In the genomic region with DNA sequence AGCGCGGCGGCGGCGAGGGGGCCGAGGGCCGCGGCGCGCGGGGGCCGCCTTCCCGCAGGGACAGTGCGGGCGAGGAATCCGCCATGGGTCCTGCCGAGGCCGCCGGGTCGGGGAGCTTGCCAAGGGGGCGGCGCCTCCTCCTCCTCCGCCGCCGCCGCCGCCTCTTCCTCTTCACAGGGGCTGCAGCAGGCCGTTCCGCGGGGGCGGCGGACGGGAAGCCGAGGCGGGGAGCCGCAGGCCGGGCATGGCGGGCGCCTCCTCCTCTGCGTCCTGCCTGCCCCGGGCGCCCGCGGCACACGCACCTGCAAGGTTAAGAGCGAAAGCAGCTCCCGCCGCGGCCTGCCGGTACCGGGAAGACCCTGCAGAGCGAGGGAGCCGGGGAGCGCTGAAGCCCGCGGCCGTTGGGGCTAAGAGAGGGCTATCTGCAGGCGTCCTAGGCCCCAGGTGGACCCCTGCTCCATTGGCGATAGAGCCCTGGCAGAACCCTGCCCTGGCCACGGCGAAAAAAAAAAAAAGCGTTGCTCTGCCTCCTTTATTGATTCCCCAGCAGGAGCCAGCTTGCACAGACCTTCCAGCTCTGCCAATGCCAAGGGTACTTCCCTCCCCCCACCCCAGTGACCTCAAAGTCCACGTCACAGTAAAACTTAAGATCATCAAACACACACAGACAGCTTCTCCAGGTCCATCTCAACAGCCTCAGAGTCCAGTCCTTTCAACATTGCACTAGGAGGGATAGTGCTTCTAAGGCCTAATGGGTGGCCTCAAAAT, we compare ENCODE assay signal across 8 cellular contexts. TPM values are rescaled to one million over a fixed set of nuclear protein-coding genes. Genes with fewer than 3 reads are reported as not detected.
DNase-seq lines count a peak whose midpoint lies in the region; ATAC-seq, FAIRE-seq and TF ChIP-seq lines count a peak whose summit lies in the region.

A gene with protein sequence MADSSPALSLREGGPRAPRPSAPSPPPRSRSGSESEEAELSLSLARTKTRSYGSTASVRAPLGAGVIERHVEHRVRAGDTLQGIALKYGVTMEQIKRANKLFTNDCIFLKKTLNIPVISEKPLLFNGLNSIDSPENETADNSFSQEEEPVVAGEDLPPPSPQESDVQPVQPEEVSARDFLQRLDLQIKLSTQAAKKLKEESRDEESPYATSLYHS (minus strand): TSS at position 118 of the 768 bp plus-strand sequence. CDS start 33 bp downstream, at position 85.

- no peaks in the 10 kb centered on the region for H3K36me3 ChIP-seq in MM.1S (replicated peaks; ENCODE audit: insufficient read depth, low read length)
- no peaks in the 10 kb centered on the region for H3K36me3 ChIP-seq in kidney (ENCODE audit: control insufficient read depth in 1 of 2, insufficient read depth in 2 of 2, low read length in 2 of 2)

- H3K9me2 ChIP-seq in MM.1S (replicated peaks; ENCODE audit: insufficient read depth, low read length) = no peaks in the 10 kb centered on the region

- peaks cover 51% of the 10 kb centered on the region for H3K27me3 ChIP-seq in MM.1S (replicated peaks; ENCODE audit: insufficient read depth, low read length)

- TF ChIP-seq CTCF in MM.1S (IDR thresholded peaks at IDR 0.05; ENCODE audit: low read length) (no peak), VCaP (conservative IDR thresholded peaks at IDR 0.05) (no peak), kidney (IDR thresholded peaks at IDR 0.05; ENCODE audit: borderline replicate concordance, extremely low read depth, insufficient read depth) (no peak)

- FAIRE-seq in kidney (lab: Jason Lieb, UNC) = no peak

- H3K4me1 ChIP-seq in MM.1S (ENCODE audit: low read length) = peaks cover 8% of the 10 kb centered on the region
- H3K4me1 ChIP-seq in kidney (ENCODE audit: control insufficient read depth in 1 of 2, insufficient read depth in 1 of 2, low read depth in 1 of 2, low read length in 2 of 2) = peaks cover 0 to 11% of the 10 kb centered on the region in 2 donors

- H4K20me1 ChIP-seq in MM.1S (ENCODE audit: insufficient read depth, low read length) = no peaks in the 10 kb centered on the region

- no peak within 1 kb of the TSS for H2AFZ ChIP-seq in MM.1S (ENCODE audit: low read length)

- H3K4me2 ChIP-seq in MM.1S (ENCODE audit: low read depth, low read length) = peak within 1 kb of the TSS; percentile 40

- DNase-seq in ELR (ENCODE audit: low read depth) (peak; percentile 72), MM.1S (peak; percentile 16), caudate nucleus (lab: John Stamatoyannopoulos, UW) (peak in 45 of 61 donors; percentile 33 to 81 (median 62)), kidney (peak; percentile 94), 8988T (no peak)
- DNase-seq in stimulated activated CD4-positive, alpha-beta T cell treated with anti-CD3 and anti-CD28 coated beads, Interleukin-12 subunit alpha, Interleukin-12 subunit beta, amount 100 ng/mL, for 48 hours (ENCODE audit: low read depth in 2 of 3, low spot score in 1 of 3) = peak in 2 of 3 donors; percentile 31 to 62

- H3K79me2 ChIP-seq in MM.1S (ENCODE audit: low read length) = no peaks in the 10 kb centered on the region

- peak; percentile 41 for ATAC-seq in GM21737 (IDR thresholded peaks at IDR 0.05; ENCODE audit: unreplicated experiment)

- H3K27ac ChIP-seq in MM.1S (ENCODE audit: low read length) (no peak within 1 kb of the TSS), VCaP (peak within 1 kb of the TSS; percentile 96), caudate nucleus (ENCODE audit: low read depth, low read length) (peak within 1 kb of the TSS; percentile 82), kidney (ENCODE audit: low read depth in 2 of 2, low read length in 2 of 2) (peak within 1 kb of the TSS; percentile 45 to 78)

- intact Hi-C loops in kidney (cut with DNase I) = no loop called here

- H3K4me3 ChIP-seq in MM.1S (ENCODE audit: low read length) (peak within 1 kb of the TSS; percentile 49), kidney (ENCODE audit: low read length in 2 of 2) (peak within 1 kb of the TSS; percentile 57 to 59)

- H3F3A ChIP-seq in MM.1S (ENCODE audit: insufficient read depth, low read length) = no peaks in the 10 kb centered on the region

- no peaks in the 10 kb centered on the region for H3K9me3 ChIP-seq in MM.1S (replicated peaks; ENCODE audit: insufficient read depth, low read length)
- no peaks in the 10 kb centered on the region for H3K9me3 ChIP-seq in kidney (ENCODE audit: control insufficient read depth in 1 of 2, low read length in 2 of 2)

- H3K9ac ChIP-seq in MM.1S (ENCODE audit: low read length) (no peak within 1 kb of the TSS), kidney (ENCODE audit: low read length in 2 of 2) (peak within 1 kb of the TSS; percentile 68 to 74)

RNA-seq across cellular contexts. Expression of the gene that starts here (rescaled TPM):
- total RNA-seq in kidney = 11.7 TPM
- polyA plus RNA-seq in kidney (ENCODE audit: insufficient read depth, low read depth, low replicate concordance) = 21.5 TPM
